Comparison of ENCODE assay signal across 9 cellular contexts in genomic region chr13:57003682-57004081, GRCh38.
"Had no signal": no experiment of that assay in that cellular context is flagged by ENCODE, and none has a peak within 500 bp of the region (broad histone marks: within the 10 kb centered on the region; RNA-seq: fewer than 3 reads in every experiment).

No MANE protein-coding gene starts in this region.

- DNase-seq: GM23248, GOT3, H7, H9, HCEC 1CT, HFFc6 had no signal

- H3K4me2 ChIP-seq: GM23338 had no signal

- H2AFZ ChIP-seq: GM23248, GM23338 had no signal

- H3K36me3 ChIP-seq: HAP-1 had no signal

- H3K4me1 Mint-ChIP-seq: GM23338, H9 had no signal

- H3K9ac ChIP-seq: GM23248 had no signal

- H3K9me3 ChIP-seq: HAP-1 had no signal

- H3K4me3 Mint-ChIP-seq: GM23338, H9, HFFc6 had no signal

- H3K9me3 Mint-ChIP-seq: GM23338, H9 had no signal

- H3K27ac Mint-ChIP-seq: GM23338, H9, HFFc6 had no signal

- ATAC-seq: GM23338, HCT116 had no signal

- H3K27ac ChIP-seq: GM23248 had no signal

- H3K4me3 ChIP-seq: GM23248, GM23338, HAP-1 had no signal
